ENCODE assay signal across 14 cellular contexts in the genomic region with DNA sequence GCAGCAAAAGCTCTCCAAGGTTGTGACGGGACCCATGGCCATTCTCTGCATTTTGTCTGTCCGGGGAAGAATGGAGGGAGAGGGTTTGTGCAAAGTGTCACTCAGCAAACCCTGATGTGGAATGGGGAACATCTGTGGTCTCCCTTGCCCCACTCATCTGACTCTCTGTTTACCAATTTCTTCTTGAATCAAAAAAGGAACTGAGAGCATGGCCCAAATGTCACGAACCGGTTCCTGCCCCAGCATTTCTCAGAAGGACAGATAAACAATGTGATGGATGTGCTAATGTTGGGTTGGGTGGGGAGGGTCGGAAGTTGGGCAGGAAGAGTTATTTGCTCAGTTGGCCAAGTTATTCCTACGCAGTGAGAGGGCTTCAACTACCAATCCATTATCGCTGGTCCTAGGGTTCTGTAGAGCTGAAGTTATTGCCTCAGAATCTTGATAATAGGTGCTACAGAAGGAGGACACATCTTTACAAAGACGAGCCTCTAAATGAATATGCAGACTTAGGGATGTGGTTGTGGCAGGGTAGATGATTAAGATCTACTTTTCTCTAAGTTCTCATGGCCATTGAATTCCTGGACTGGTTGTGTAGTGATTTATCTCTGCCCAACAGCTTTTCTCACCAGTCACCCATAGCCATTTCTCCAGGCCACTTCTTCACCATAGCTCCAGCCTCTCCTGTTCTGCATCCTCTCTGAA. TPM values are rescaled to one million over a fixed set of nuclear protein-coding genes. Genes with fewer than 3 reads are reported as not detected.
DNase-seq lines count a peak whose midpoint lies in the region; ATAC-seq and TF ChIP-seq lines count a peak whose summit lies in the region.
"Had no signal": no experiment of that assay in that cellular context is flagged by ENCODE, and none has a peak within 500 bp of the region (broad histone marks: within the 10 kb centered on the region; RNA-seq: fewer than 3 reads in every experiment).

No MANE protein-coding gene starts in this region.

- peaks cover 3% of the 10 kb centered on the region for H3K4me1 ChIP-seq in A673 (ENCODE audit: insufficient read depth, low read length, poor library complexity, severe bottlenecking)

- intact Hi-C loops in head of caudate nucleus (cut with DNase I): loop anchor here (5.0 to 10.0 kb wide), 2 partner anchors 93 to 255 kb away; no protein-coding TSS in a partner anchor
- intact Hi-C loops in MCF 10A (cut with micrococcal nuclease): loop anchor here (1.0 to 10.0 kb wide), 3 partner anchors 48 to 515 kb away; partner anchors contain the start of genes APOA2 and TOMM40L
- intact Hi-C loops in A673 (cut with micrococcal nuclease; ENCODE audit: unreplicated experiment): loop anchor here (2.0 to 10.0 kb wide), 3 partner anchors 93 to 253 kb away; no protein-coding TSS in a partner anchor

- peak; percentile 90 for DNase-seq in MV-4-11 (lab: John Stamatoyannopoulos, UW)
- peak in 23 of 42 donors; percentile 8 to 51 (median 20) for DNase-seq in head of caudate nucleus
- no peak for DNase-seq in stimulated activated effector memory CD8-positive, alpha-beta T cell treated with anti-CD3 and anti-CD28 coated beads, Interleukin-12 subunit alpha, Interleukin-12 subunit beta, amount 100 ng/mL, for 72 hours (ENCODE audit: low spot score in 2 of 2)
- DNase-seq in MCF 10A (ENCODE audit: unreplicated experiment): no peak
- no peak for DNase-seq in A673 (ENCODE audit: low spot score)
- DNase-seq: activated T-cell treated with anti-CD3 and anti-CD28 coated beads for 4 hours, brain microvascular endothelial cell, DMS53, IMR-90, mesendoderm, NCI-H510A treated with DMSO at 0.1 percent for 48 hours had no signal

- no peaks in the 10 kb centered on the region for H3K27me3 ChIP-seq in A673 (replicated peaks; ENCODE audit: insufficient read depth, low read depth, low read length, poor library complexity)
- H3K27me3 ChIP-seq: brain microvascular endothelial cell had no signal

- CTCF ChIA-PET in MCF 10A (lab: Yijun Ruan, JAX): interaction anchor here (0.6 to 10.2 kb wide), 28 partner anchors 9 to 1520 kb away, joined by 3 to 121 read pairs (median 4); partner anchors contain the start of genes DUSP12 and TOMM40L
- CTCF ChIA-PET in A673 (lab: Charles Lee): interaction anchor here (1.1 kb wide), 1 partner anchor 10 kb away, joined by 3 read pairs; the partner anchor contains the start of gene DUSP12

- peak overlapping the region; percentile 31 for H3K4me3 Mint-ChIP-seq in stimulated activated effector memory CD8-positive, alpha-beta T cell treated with anti-CD3 and anti-CD28 coated beads, Interleukin-12 subunit alpha, Interleukin-12 subunit beta, amount 100 ng/mL, for 72 hours
- no peak overlapping the region for H3K4me3 Mint-ChIP-seq in MCF 10A (ENCODE audit: unreplicated experiment)

- no peak overlapping the region for H3K27ac Mint-ChIP-seq in stimulated activated effector memory CD8-positive, alpha-beta T cell treated with anti-CD3 and anti-CD28 coated beads, Interleukin-12 subunit alpha, Interleukin-12 subunit beta, amount 100 ng/mL, for 72 hours
- no peak overlapping the region for H3K27ac Mint-ChIP-seq in MCF 10A (ENCODE audit: low read depth, unreplicated experiment)

- no peaks in the 10 kb centered on the region for H3K36me3 ChIP-seq in A673 (ENCODE audit: insufficient read depth, low read length, poor library complexity, severe bottlenecking)
- H3K36me3 ChIP-seq: brain microvascular endothelial cell had no signal

- no peak overlapping the region for H3K4me3 ChIP-seq in A673 (ENCODE audit: low read depth, low read length, poor library complexity, severe bottlenecking)

- peaks cover 63% of the 10 kb centered on the region for H3K4me1 Mint-ChIP-seq in stimulated activated effector memory CD8-positive, alpha-beta T cell treated with anti-CD3 and anti-CD28 coated beads, Interleukin-12 subunit alpha, Interleukin-12 subunit beta, amount 100 ng/mL, for 72 hours
- H3K4me1 Mint-ChIP-seq in MCF 10A (ENCODE audit: insufficient read depth, unreplicated experiment): peaks cover 40% of the 10 kb centered on the region

- BruUV-seq in MCF 10A (replicated peaks; lab: Mats Ljungman, UMichigan): no TSS peak
- BruUV-seq in A673 (replicated peaks; lab: Mats Ljungman, UMichigan): no TSS peak

- peaks cover under 1% of the 10 kb centered on the region for H3K36me3 Mint-ChIP-seq in stimulated activated effector memory CD8-positive, alpha-beta T cell treated with anti-CD3 and anti-CD28 coated beads, Interleukin-12 subunit alpha, Interleukin-12 subunit beta, amount 100 ng/mL, for 72 hours
- H3K36me3 Mint-ChIP-seq in MCF 10A (ENCODE audit: insufficient read depth, unreplicated experiment): no peaks in the 10 kb centered on the region

- ATAC-seq in GM19043 (IDR thresholded peaks at IDR 0.05; ENCODE audit: low read depth, unreplicated experiment) (peak; percentile 32), HG03469 (IDR thresholded peaks at IDR 0.05; ENCODE audit: unreplicated experiment) (no peak)
- peak; percentile 31 for ATAC-seq in stimulated activated effector memory CD8-positive, alpha-beta T cell treated with anti-CD3 and anti-CD28 coated beads, Interleukin-12 subunit alpha, Interleukin-12 subunit beta, amount 100 ng/mL, for 72 hours

- no peaks in the 10 kb centered on the region for H3K9me3 Mint-ChIP-seq in stimulated activated effector memory CD8-positive, alpha-beta T cell treated with anti-CD3 and anti-CD28 coated beads, Interleukin-12 subunit alpha, Interleukin-12 subunit beta, amount 100 ng/mL, for 72 hours
- H3K9me3 Mint-ChIP-seq in MCF 10A (ENCODE audit: unreplicated experiment): no peaks in the 10 kb centered on the region

- H3K27me3 Mint-ChIP-seq in MCF 10A (ENCODE audit: insufficient read depth, unreplicated experiment): no peaks in the 10 kb centered on the region

- no peak overlapping the region for H3K27ac ChIP-seq in A673 (ENCODE audit: low read depth, low read length, poor library complexity, severe bottlenecking)
- H3K27ac ChIP-seq: brain microvascular endothelial cell had no signal

- H3K9me3 ChIP-seq in A673 (ENCODE audit: low read depth, low read length, poor library complexity, severe bottlenecking): no peaks in the 10 kb centered on the region

- POLR2A ChIA-PET in MCF 10A (lab: Yijun Ruan, JAX): interaction anchor here (0.9 to 10.3 kb wide), 5 partner anchors 9 to 350 kb away, joined by 3 to 119 read pairs (median 8); partner anchors contain the start of gene DUSP12
- POLR2A ChIA-PET in A673 (lab: Charles Lee; ENCODE audit: low non-redundant PET): no interaction called here

- no peak for TF ChIP-seq CTCF in MCF 10A (IDR thresholded peaks at IDR 0.05; ENCODE audit: unreplicated experiment)
- TF ChIP-seq CTCF in A673 (conservative IDR thresholded peaks at IDR 0.05; ENCODE audit: low read depth, low read length): no peak

RNA-seq across cellular contexts. Expression of gene DUSP12, which starts 9.6 kb away (rescaled TPM):
- total RNA-seq in MCF 10A (2022) (57.0 and 65.0 TPM in 2 replicates), A673 (2021) (62.9 and 63.6 TPM in 2 replicates)

RNA-seq across cellular contexts. Expression of gene FCRLB, which starts 18.7 kb away (rescaled TPM):
- total RNA-seq in MCF 10A (2022) (1.1 and 1.3 TPM in 2 replicates), A673 (2021) (0.35 and 0.67 TPM in 2 replicates)

RNA-seq across cellular contexts. Expression of gene ATF6, which starts 26.1 kb away (rescaled TPM):
- total RNA-seq in MCF 10A (2022): 56.3 and 71.8 TPM in 2 replicates
- total RNA-seq in A673 (2021): 21.8 and 24.4 TPM in 2 replicates

RNA-seq across cellular contexts. Expression of gene FCRLA, which starts 33.0 kb away (rescaled TPM):
- total RNA-seq in MCF 10A (2022): 0.30 and 0.47 TPM in 2 replicates
- not detected in 2 replicates for total RNA-seq in A673 (2021)
- total RNA-seq: T-helper 1 cell treated with Interleukin-12 subunit alpha and Interleukin-12 subunit beta and Interleukin-4 antibody, amounts not matched to agents 30 ng/mL and 1 ng/mL, for 36 hours had no signal

Comparison
In these comparisons a context has a peak if more than half of its experiments do, and no peak if none do; other contexts are left out.
1. DNase-seq: peak in MV-4-11 (single experiment) and head of caudate nucleus (23 of 42); none in stimulated activated effector memory CD8-positive, alpha-beta T cell treated with anti-CD3 and anti-CD28 coated beads, Interleukin-12 subunit alpha, Interleukin-12 subunit beta, amount 100 ng/mL, for 72 hours (0 of 2), MCF 10A (single experiment) and A673 (single experiment).